In the genomic region with DNA sequence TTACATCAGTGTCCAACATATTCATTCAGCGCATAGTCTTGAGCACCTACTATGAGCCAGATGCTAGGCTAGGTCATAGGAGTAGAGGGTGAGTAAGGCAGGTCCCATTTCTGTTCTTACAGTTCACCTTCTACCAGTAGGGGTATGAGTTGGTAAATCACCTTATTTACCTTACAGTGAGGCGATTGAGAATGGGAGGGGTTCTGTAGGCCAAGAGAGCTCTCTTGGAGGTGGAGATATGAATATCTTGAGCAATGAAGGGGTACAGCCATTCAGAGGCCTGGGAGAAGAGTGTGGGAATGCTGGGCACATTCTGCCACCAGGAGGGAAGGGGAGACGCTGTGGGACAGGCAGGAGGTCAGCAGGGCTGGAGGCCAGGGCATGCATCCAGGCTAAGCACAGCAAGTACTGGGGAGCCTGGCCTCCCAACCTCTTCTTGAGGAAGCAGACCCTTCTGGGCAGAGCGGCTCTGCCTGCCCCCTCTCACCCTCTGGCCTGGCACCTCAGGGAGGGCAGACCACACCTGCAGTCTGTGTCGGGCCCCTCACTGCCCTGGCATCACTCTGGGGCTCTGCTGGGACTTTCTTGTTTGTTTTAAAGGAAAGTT, we compare ENCODE assay signal across 19 cellular contexts.
DNase-seq lines count a peak whose midpoint lies in the region; TF ChIP-seq lines count a peak whose summit lies in the region.
"Had no signal": no experiment of that assay in that cellular context is flagged by ENCODE, and none has a peak within 500 bp of the region (broad histone marks: within the 10 kb centered on the region; RNA-seq: fewer than 3 reads in every experiment).

No MANE protein-coding gene starts in this region.

- H3K27me3 ChIP-seq in endodermal cell (ENCODE audit: control insufficient read depth, insufficient read depth, low read length, poor library complexity, severe bottlenecking): no peaks in the 10 kb centered on the region
- H3K27me3 ChIP-seq: BLaER1, Peyer's patch had no signal

- H3K9ac ChIP-seq in endodermal cell (ENCODE audit: extremely low read depth, low read length, poor library complexity, severe bottlenecking): no peak overlapping the region
- H3K9ac ChIP-seq: BLaER1 had no signal

- TF ChIP-seq CTCF in endodermal cell (conservative IDR thresholded peaks at IDR 0.05): peak; percentile 21
- TF ChIP-seq CTCF in neural crest cell (conservative IDR thresholded peaks at IDR 0.05): no peak

- H3K27ac ChIP-seq in endodermal cell (ENCODE audit: low read depth, low read length): no peak overlapping the region
- H3K27ac ChIP-seq: BLaER1 had no signal

- no peak overlapping the region for H3K4me3 ChIP-seq in endodermal cell (ENCODE audit: low read length)
- H3K4me3 ChIP-seq: BLaER1, Peyer's patch had no signal

- H3K9me3 Mint-ChIP-seq in endodermal cell (no peaks in the 10 kb centered on the region), neural crest cell (no peaks in the 10 kb centered on the region)

- H3K4me1 Mint-ChIP-seq in endodermal cell (peaks cover 63% of the 10 kb centered on the region), neural crest cell (peaks cover 36% of the 10 kb centered on the region)

- H3K36me3 ChIP-seq in endodermal cell (ENCODE audit: control insufficient read depth, insufficient read depth, low read length): no peaks in the 10 kb centered on the region
- H3K36me3 ChIP-seq: Peyer's patch had no signal

- H3K4me3 Mint-ChIP-seq in endodermal cell (no peak overlapping the region), neural crest cell (no peak overlapping the region)

- H3K27ac Mint-ChIP-seq in endodermal cell: no peak overlapping the region
- peak overlapping the region; percentile 48 for H3K27ac Mint-ChIP-seq in neural crest cell (ENCODE audit: unreplicated experiment)

- H3K9me3 ChIP-seq in endodermal cell (ENCODE audit: control insufficient read depth, low read length): no peaks in the 10 kb centered on the region
- H3K9me3 ChIP-seq: BLaER1, Peyer's patch had no signal

- peaks cover 10% of the 10 kb centered on the region for H3K27me3 Mint-ChIP-seq in endodermal cell (ENCODE audit: insufficient read depth)
- H3K27me3 Mint-ChIP-seq in neural crest cell (ENCODE audit: low read depth): no peaks in the 10 kb centered on the region

- peak; percentile 26 for DNase-seq in activated CD8-positive, alpha-beta memory T cell treated with anti-CD3 and anti-CD28 coated beads for 24 hours
- no peak for DNase-seq in activated CD8-positive, alpha-beta memory T cell treated with anti-CD3 and anti-CD28 coated beads, Interleukin-2, amount 50 U/mL, for 48 hours
- peak; percentile 49 for DNase-seq in endodermal cell
- no peak for DNase-seq in neural crest cell (ENCODE audit: low read depth, low spot score)
- peak; percentile 9 for DNase-seq in ureter (ENCODE audit: low spot score)
- no peak for DNase-seq in central memory CD4-positive, alpha-beta T cell
- DNase-seq in NCI-H446 (lab: John Stamatoyannopoulos, UW): no peak
- DNase-seq in DMS 273 treated with DMSO at 0.1 percent for 48 hours (lab: John Stamatoyannopoulos, UW): no peak
- DNase-seq: 8988T; HCEC 1CT; MV-4-11; NCI-H1436; NCI-H2029 treated with DMSO at 0.1 percent for 48 hours; NCI-H226; NCI-H69; NK-92 treated with Interleukin-12 subunit alpha and Interleukin-12 subunit beta, amount 100 ng/mL, for 24 hours; Peyer's patch; SHP77 had no signal

- peaks cover 41% of the 10 kb centered on the region for H3K4me1 ChIP-seq in endodermal cell (ENCODE audit: control insufficient read depth, insufficient read depth, low read length)
- H3K4me1 ChIP-seq: BLaER1 had no signal

- 91 to 93% methylated on average over 2 to 5 of the region's 5 CpGs for WGBS in endodermal cell (ENCODE audit: insufficient coverage in 1 of 2, insufficient read length in 1 of 2), 2 experiments

- H3K36me3 Mint-ChIP-seq in endodermal cell (ENCODE audit: low read depth) (no peaks in the 10 kb centered on the region), neural crest cell (ENCODE audit: low read depth) (no peaks in the 10 kb centered on the region)

Comparison
In these comparisons a context has a peak if more than half of its experiments do, and no peak if none do; other contexts are left out.
1. DNase-seq: peak in activated CD8-positive, alpha-beta memory T cell treated with anti-CD3 and anti-CD28 coated beads for 24 hours (single experiment), endodermal cell (single experiment) and ureter (single experiment); none in activated CD8-positive, alpha-beta memory T cell treated with anti-CD3 and anti-CD28 coated beads, Interleukin-2, amount 50 U/mL, for 48 hours (single experiment), neural crest cell (single experiment), central memory CD4-positive, alpha-beta T cell (single experiment), NCI-H446 (0 of 2) and DMS 273 treated with DMSO at 0.1 percent for 48 hours (single experiment).